In the genomic region with DNA sequence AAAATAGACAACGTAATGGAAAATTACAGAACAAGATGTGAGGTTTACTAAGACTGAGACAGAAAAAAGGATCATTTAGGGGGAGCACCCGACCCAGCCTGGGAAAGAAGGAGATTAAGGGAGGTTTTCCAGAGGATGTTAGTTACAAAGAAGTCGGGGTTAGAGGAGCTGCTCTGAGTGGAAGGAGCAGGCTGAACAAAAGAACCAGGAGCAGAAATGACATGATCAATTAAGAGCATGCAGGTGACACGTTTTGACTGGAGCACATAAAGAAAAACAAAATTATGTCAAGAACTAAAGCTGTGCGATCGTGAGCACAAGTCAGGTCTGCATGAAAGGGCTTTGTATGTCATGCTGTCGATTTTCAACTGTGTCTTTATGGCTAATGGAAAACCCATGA, we compare ENCODE assay signal across 27 cellular contexts.
"Had no signal": no experiment of that assay in that cellular context is flagged by ENCODE, and none has a peak within 500 bp of the region (broad histone marks: within the 10 kb centered on the region; RNA-seq: fewer than 3 reads in every experiment).

No MANE protein-coding gene starts in this region.

- H3K4me2 ChIP-seq: smooth muscle cell had no signal

- H3K27me3 ChIP-seq: gastrocnemius medialis, neutrophil, pancreas, suprapubic skin, transverse colon, upper lobe of right lung, uterus had no signal

- H3K27me3 Mint-ChIP-seq: memory B cell; natural killer cell treated with Interleukin-12 subunit alpha and Interleukin-12 subunit beta and Interleukin-15 and Interleukin-18, amount 100 ng/mL, for 72 hours; stimulated activated naive CD8-positive, alpha-beta T cell treated with anti-CD3 and anti-CD28 coated beads, Interleukin-15, amount 100 ng/mL, for 72 hours had no signal

- H3K27ac ChIP-seq: dorsolateral prefrontal cortex, epithelial cell of prostate, gastrocnemius medialis, lower lobe of right lung, neutrophil, pancreas, suprapubic skin, transverse colon, upper lobe of right lung, uterus had no signal

- H3K27ac Mint-ChIP-seq: memory B cell; natural killer cell treated with Interleukin-12 subunit alpha and Interleukin-12 subunit beta and Interleukin-15 and Interleukin-18, amount 100 ng/mL, for 72 hours; stimulated activated naive CD8-positive, alpha-beta T cell treated with anti-CD3 and anti-CD28 coated beads, Interleukin-15, amount 100 ng/mL, for 72 hours had no signal

- H3K4me1 ChIP-seq: gastrocnemius medialis, lower lobe of right lung, pancreas, transverse colon, upper lobe of right lung, uterus had no signal

- H3K4me3 ChIP-seq: dorsolateral prefrontal cortex, gastrocnemius medialis, lower lobe of right lung, mucosa of descending colon, pancreas, smooth muscle cell, suprapubic skin, transverse colon, upper lobe of right lung, uterus had no signal

- H3K9me3 Mint-ChIP-seq: memory B cell; naive B cell; stimulated activated naive CD8-positive, alpha-beta T cell treated with anti-CD3 and anti-CD28 coated beads, Interleukin-15, amount 100 ng/mL, for 72 hours had no signal

- H3K36me3 Mint-ChIP-seq: memory B cell; naive B cell; natural killer cell treated with Interleukin-12 subunit alpha and Interleukin-12 subunit beta and Interleukin-15 and Interleukin-18, amount 100 ng/mL, for 72 hours had no signal

- H3K9me3 ChIP-seq: gastrocnemius medialis, lower lobe of right lung, mucosa of descending colon, neutrophil, pancreas, suprapubic skin, transverse colon, upper lobe of right lung, uterus had no signal

- DNase-seq: dorsolateral prefrontal cortex; effector CD4-positive, alpha-beta T cell; foreskin fibroblast; gastrocnemius medialis; head of caudate nucleus; left ventricle myocardium superior; lower lobe of right lung; mucosa of descending colon; naive B cell; pancreas; stimulated activated CD4-positive, alpha-beta T cell treated with anti-CD3 and anti-CD28 coated beads, Interleukin-12 subunit alpha, Interleukin-12 subunit beta, amount 100 ng/mL, for 4 hours; stimulated activated CD4-positive, alpha-beta T cell treated with anti-CD3 and anti-CD28 coated beads, Interleukin-1b, Interleukin-23, amount 100 ng/mL, for 48 hours; stimulated activated CD4-positive, alpha-beta T cell treated with anti-CD3 and anti-CD28 coated beads, Interleukin-4, amount 100 ng/mL, for 1 hour; stimulated activated CD8-positive, alpha-beta memory T cell treated with anti-CD3 and anti-CD28 coated beads, Interleukin-4, amount 100 ng/mL, for 48 hours; stimulated activated naive CD4-positive, alpha-beta T cell; stimulated activated naive CD8-positive, alpha-beta T cell treated with anti-CD3 and anti-CD28 coated beads, Interleukin-15, amount 100 ng/mL, for 72 hours; transverse colon; upper lobe of right lung; uterus had no signal

- H3K36me3 ChIP-seq: gastrocnemius medialis, lower lobe of right lung, neutrophil, pancreas, suprapubic skin, transverse colon, upper lobe of right lung, uterus had no signal

- H3K4me1 Mint-ChIP-seq: memory B cell; naive B cell; stimulated activated naive CD8-positive, alpha-beta T cell treated with anti-CD3 and anti-CD28 coated beads, Interleukin-15, amount 100 ng/mL, for 72 hours had no signal

- ATAC-seq: esophagus mucosa; gastrocnemius medialis; left ventricle myocardium superior; lower lobe of right lung; mucosa of descending colon; natural killer cell treated with Interleukin-12 subunit alpha and Interleukin-12 subunit beta and Interleukin-15 and Interleukin-18, amount 100 ng/mL, for 72 hours; pancreas; sciatic nerve; stimulated activated naive CD8-positive, alpha-beta T cell treated with anti-CD3 and anti-CD28 coated beads, Interleukin-15, amount 100 ng/mL, for 72 hours; upper lobe of right lung had no signal

- H3K4me3 Mint-ChIP-seq: memory B cell; naive B cell; natural killer cell treated with Interleukin-12 subunit alpha and Interleukin-12 subunit beta and Interleukin-15 and Interleukin-18, amount 100 ng/mL, for 72 hours; stimulated activated naive CD8-positive, alpha-beta T cell treated with anti-CD3 and anti-CD28 coated beads, Interleukin-15, amount 100 ng/mL, for 72 hours had no signal
